Comparison of ENCODE assay signal across 18 cellular contexts in genomic region chr2:215407596-215408264, GRCh38.
"Had no signal": no experiment of that assay in that cellular context is flagged by ENCODE, and none has a peak within 500 bp of the region (broad histone marks: within the 10 kb centered on the region; RNA-seq: fewer than 3 reads in every experiment).

No MANE protein-coding gene starts in this region.

- H3K27ac Mint-ChIP-seq: activated T-cell treated with anti-CD3 and anti-CD28 coated beads, Interleukin-2, amount 50 U/mL, for 72 hours; effector memory CD8-positive, alpha-beta T cell; immature natural killer cell; naive B cell; stimulated activated memory B cell treated with anti-CD40 and anti-IgM and Interleukin-4, amounts not matched to agents 10 μg/mL and 1 μg/mL and 100 μg/mL, for 72 hours had no signal

- ATAC-seq: activated T-cell treated with anti-CD3 and anti-CD28 coated beads, Interleukin-2, amount 50 U/mL, for 72 hours; effector memory CD8-positive, alpha-beta T cell; mucosa of descending colon; pancreas; sciatic nerve; stimulated activated memory B cell treated with anti-CD40 and anti-IgM and Interleukin-4, amounts not matched to agents 10 μg/mL and 1 μg/mL and 100 μg/mL, for 72 hours had no signal

- H3K4me1 Mint-ChIP-seq: immature natural killer cell; naive B cell; stimulated activated memory B cell treated with anti-CD40 and anti-IgM and Interleukin-4, amounts not matched to agents 10 μg/mL and 1 μg/mL and 100 μg/mL, for 72 hours had no signal

- DNase-seq: activated CD4-positive, alpha-beta T cell treated with anti-CD3 and anti-CD28 coated beads, Interleukin-2, amount 50 U/mL, for 4 hours; activated CD4-positive, CD25-positive, alpha-beta regulatory T cell treated with anti-CD3 and anti-CD28 coated beads, Interleukin-2, amount 50 U/mL, for 72 hours; activated effector memory CD4-positive, alpha-beta T cell treated with anti-CD3 and anti-CD28 coated beads, Interleukin-2, amount 50 U/mL, for 16 hours; activated naive CD4-positive, alpha-beta T cell treated with anti-CD3 and anti-CD28 coated beads, Interleukin-2, amount 50 U/mL, for 16 hours; activated T-cell treated with anti-CD3 and anti-CD28 coated beads, Interleukin-2, amount 50 U/mL, for 72 hours; effector memory CD8-positive, alpha-beta T cell; immature natural killer cell; kidney glomerular epithelial cell; left ventricle myocardium inferior; mammary epithelial cell; mucosa of descending colon; naive B cell; pancreas; spleen; stimulated activated CD4-positive, alpha-beta T cell treated with anti-CD3 and anti-CD28 coated beads, Interleukin-4, amount 100 ng/mL, for 4 hours had no signal

- H3K36me3 Mint-ChIP-seq: immature natural killer cell; naive B cell; stimulated activated memory B cell treated with anti-CD40 and anti-IgM and Interleukin-4, amounts not matched to agents 10 μg/mL and 1 μg/mL and 100 μg/mL, for 72 hours had no signal

- H3K9me3 Mint-ChIP-seq: activated T-cell treated with anti-CD3 and anti-CD28 coated beads, Interleukin-2, amount 50 U/mL, for 72 hours; effector memory CD8-positive, alpha-beta T cell; immature natural killer cell; naive B cell; stimulated activated memory B cell treated with anti-CD40 and anti-IgM and Interleukin-4, amounts not matched to agents 10 μg/mL and 1 μg/mL and 100 μg/mL, for 72 hours had no signal

- H3K9me3 ChIP-seq: left ventricle myocardium inferior, mucosa of descending colon, pancreas, spleen had no signal

- H3K4me3 ChIP-seq: left ventricle myocardium inferior, mucosa of descending colon, pancreas, spleen had no signal

- H3K4me1 ChIP-seq: left ventricle myocardium inferior, pancreas, spleen had no signal

- H3K4me3 Mint-ChIP-seq: activated T-cell treated with anti-CD3 and anti-CD28 coated beads, Interleukin-2, amount 50 U/mL, for 72 hours; effector memory CD8-positive, alpha-beta T cell; immature natural killer cell; naive B cell; stimulated activated memory B cell treated with anti-CD40 and anti-IgM and Interleukin-4, amounts not matched to agents 10 μg/mL and 1 μg/mL and 100 μg/mL, for 72 hours had no signal

- H3K27me3 Mint-ChIP-seq: stimulated activated memory B cell treated with anti-CD40 and anti-IgM and Interleukin-4, amounts not matched to agents 10 μg/mL and 1 μg/mL and 100 μg/mL, for 72 hours had no signal

- H3K36me3 ChIP-seq: pancreas, spleen had no signal

- H3K27ac ChIP-seq: left ventricle myocardium inferior, pancreas, spleen, VCaP had no signal

- H3K27me3 ChIP-seq: pancreas had no signal
